21 cellular contexts compared by ENCODE assay signal in genomic region chr12:108677381-108677780, GRCh38. TPM values are rescaled to one million over a fixed set of nuclear protein-coding genes. Genes with fewer than 3 reads are reported as not detected.
DNase-seq lines count a peak whose midpoint lies in the region; ATAC-seq and TF ChIP-seq lines count a peak whose summit lies in the region.
"Had no signal": no experiment of that assay in that cellular context is flagged by ENCODE, and none has a peak within 500 bp of the region (broad histone marks: within the 10 kb centered on the region; RNA-seq: fewer than 3 reads in every experiment).

No MANE protein-coding gene starts in this region.

- WGBS in gastroesophageal sphincter (ENCODE audit: low coverage in 1 of 2), 2 donors, result 38 to 49% methylated on average over 3 of the region's 3 CpGs

- peaks cover 5% of the 10 kb centered on the region for H3K9me3 Mint-ChIP-seq in type B pancreatic cell

- peaks cover 6% of the 10 kb centered on the region for H3K4me1 Mint-ChIP-seq in type B pancreatic cell (ENCODE audit: unreplicated experiment)

- H3K4me3 ChIP-seq in gastroesophageal sphincter (no peak overlapping the region), rectal smooth muscle tissue (ENCODE audit: low read length) (no peak overlapping the region), tibial artery (no peak overlapping the region)
- H3K4me3 ChIP-seq: Peyer's patch had no signal

- no peak for TF ChIP-seq EP300 in gastroesophageal sphincter (IDR thresholded peaks at IDR 0.05)

- TF ChIP-seq CTCF in gastroesophageal sphincter (IDR thresholded peaks at IDR 0.05) (no peak), tibial artery (IDR thresholded peaks at IDR 0.05) (no peak), type B pancreatic cell (conservative IDR thresholded peaks at IDR 0.05) (no peak)

- H3K4me1 ChIP-seq in gastroesophageal sphincter, result peaks cover 4 to 81% (median 15%) of the 10 kb centered on the region in 3 donors
- H3K4me1 ChIP-seq in rectal smooth muscle tissue (ENCODE audit: control insufficient read depth, insufficient read depth, low read length), result peaks cover 11% of the 10 kb centered on the region
- H3K4me1 ChIP-seq in tibial artery, result peaks cover 0 to 76% (median 7%) of the 10 kb centered on the region in 4 donors
- H3K4me1 ChIP-seq: Peyer's patch had no signal

- DNase-seq in amniotic epithelial cell (ENCODE audit: low read depth), result peak; percentile 50
- no peak for DNase-seq in tibial artery
- DNase-seq in effector CD4-positive, alpha-beta T cell, result no peak
- DNase-seq in type B pancreatic cell (ENCODE audit: extremely low spot score, unreplicated experiment), result no peak
- DNase-seq in nucleus accumbens (lab: John Stamatoyannopoulos, UW), result no peak
- DNase-seq: BE2C; CD4-positive, CD25-positive, alpha-beta regulatory T cell; DMS79; GOT3; HCEC 1CT; IMR-90; NCI-H1105; NCI-H146; NCI-H2029; NCI-H226; NCI-H510A treated with DMSO at 0.1 percent for 48 hours; NCI-H748 treated with DMSO at 0.1 percent for 48 hours; Peyer's patch had no signal

- H3K27me3 ChIP-seq in gastroesophageal sphincter (no peaks in the 10 kb centered on the region), rectal smooth muscle tissue (ENCODE audit: control insufficient read depth, insufficient read depth, low read length) (no peaks in the 10 kb centered on the region), tibial artery (no peaks in the 10 kb centered on the region)
- H3K27me3 ChIP-seq: BE2C, Peyer's patch had no signal

- no peak overlapping the region for H3K9ac ChIP-seq in rectal smooth muscle tissue (ENCODE audit: low read length)

- H3K4me3 Mint-ChIP-seq in type B pancreatic cell, result no peak overlapping the region
- H3K4me3 Mint-ChIP-seq: CD4-positive, CD25-positive, alpha-beta regulatory T cell had no signal

- no peak for ATAC-seq in gastroesophageal sphincter
- no peak for ATAC-seq in HG03159 (IDR thresholded peaks at IDR 0.05; ENCODE audit: unreplicated experiment)

- H3K36me3 ChIP-seq in gastroesophageal sphincter (peaks cover 0 to 33% of the 10 kb centered on the region in 2 donors), rectal smooth muscle tissue (ENCODE audit: control insufficient read depth, insufficient read depth, low read length) (peaks cover 6% of the 10 kb centered on the region), tibial artery (peaks cover 0 to 16% (median 13%) of the 10 kb centered on the region in 3 donors)

- H3K36me3 Mint-ChIP-seq in type B pancreatic cell, result peaks cover 28% of the 10 kb centered on the region

- H3K9me3 ChIP-seq in gastroesophageal sphincter, result no peaks in the 10 kb centered on the region
- H3K9me3 ChIP-seq in tibial artery, result no peaks in the 10 kb centered on the region
- H3K9me3 ChIP-seq: BE2C, Peyer's patch had no signal

- intact Hi-C loops in tibial artery (cut with DNase I; ENCODE audit: low total_unique reads), result no loop called here

- H3K27ac Mint-ChIP-seq in type B pancreatic cell, result no peak overlapping the region
- H3K27ac Mint-ChIP-seq: CD4-positive, CD25-positive, alpha-beta regulatory T cell had no signal

- H3K27me3 Mint-ChIP-seq in type B pancreatic cell, result no peaks in the 10 kb centered on the region
- H3K27me3 Mint-ChIP-seq: CD4-positive, CD25-positive, alpha-beta regulatory T cell had no signal

- H3K27ac ChIP-seq in gastroesophageal sphincter, result peak overlapping the region; percentile 34 to 96 (median 80)
- H3K27ac ChIP-seq in rectal smooth muscle tissue (ENCODE audit: low read depth, low read length), result peak overlapping the region; percentile 36
- H3K27ac ChIP-seq in tibial artery, result peak overlapping the region; percentile 49 to 94

- TF ChIP-seq POLR2A in gastroesophageal sphincter (IDR thresholded peaks at IDR 0.05), result no peak

RNA-seq across cellular contexts. Expression of gene SELPLG, which starts 43.7 kb away (rescaled TPM):
- total RNA-seq in gastroesophageal sphincter (10 to 100 TPM in 1 of 4 donors, 1 to 10 TPM in 3; 3.6 to 12.4 (median 5.5) TPM), type B pancreatic cell (ENCODE audit: low replicate concordance) (0.31 and 0.48 TPM in 2 replicates)

RNA-seq across cellular contexts. Expression of gene CORO1C, which starts 53.9 kb away (rescaled TPM):
- 100 to 1,000 TPM; 277 to 473 (median 342) TPM for total RNA-seq in gastroesophageal sphincter
- total RNA-seq in type B pancreatic cell (ENCODE audit: low replicate concordance), result 87.9 and 103 TPM in 2 replicates
